9 cellular contexts compared by ENCODE assay signal in the genomic region with DNA sequence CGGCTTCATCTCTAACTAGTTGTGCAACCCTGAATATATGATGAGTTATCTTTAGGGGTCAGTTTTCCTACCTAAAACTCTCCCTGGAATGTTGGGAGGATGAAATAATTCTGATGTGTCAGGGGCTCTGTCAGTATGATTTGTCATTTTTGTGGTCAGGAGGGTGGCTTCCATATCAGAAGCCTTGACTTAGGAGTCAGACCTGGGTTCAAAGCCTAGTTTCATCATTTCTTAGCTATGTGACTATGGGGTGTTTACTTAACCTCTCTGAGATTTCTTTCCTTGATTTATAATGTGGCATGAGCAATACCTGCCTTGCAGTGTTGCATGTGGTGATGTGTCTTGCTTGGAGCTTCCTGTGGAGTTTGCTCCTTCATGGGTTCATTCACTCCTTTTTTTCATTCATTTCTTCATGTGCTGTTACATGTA.
DNase-seq lines count a peak whose midpoint lies in the region; ATAC-seq, FAIRE-seq and TF ChIP-seq lines count a peak whose summit lies in the region.
"Had no signal": no experiment of that assay in that cellular context is flagged by ENCODE, and none has a peak within 500 bp of the region (broad histone marks: within the 10 kb centered on the region; RNA-seq: fewer than 3 reads in every experiment).

No MANE protein-coding gene starts in this region.

- H3K36me3 Mint-ChIP-seq in astrocyte (ENCODE audit: low read depth, unreplicated experiment) = peaks cover 5% of the 10 kb centered on the region

- peaks cover 36% of the 10 kb centered on the region for H3K4me1 ChIP-seq in astrocyte (ENCODE audit: insufficient read depth, low read length)
- H3K4me1 ChIP-seq in mucosa of rectum (ENCODE audit: control insufficient read depth in 2 of 2, insufficient read depth in 2 of 2, low read length in 2 of 2) = peaks cover 4 to 9% of the 10 kb centered on the region in 2 donors

- DNase-seq in AG04450 (ENCODE audit: low read depth, low spot score) (no peak), HS-5 (ENCODE audit: low read depth) (peak; percentile 93), astrocyte (ENCODE audit: low read depth) (peak; percentile 90), 8988T (no peak), UCSD-AML1 (lab: John Stamatoyannopoulos, UW; ENCODE audit: unreplicated experiment) (no peak)
- DNase-seq: SHP77 treated with DMSO at 0.1 percent for 48 hours had no signal

- H3K9me3 ChIP-seq in AG04450 (ENCODE audit: control insufficient read depth, insufficient read depth, low read length) (no peaks in the 10 kb centered on the region), astrocyte (ENCODE audit: insufficient read depth, low read depth, low read length) (no peaks in the 10 kb centered on the region), mucosa of rectum (ENCODE audit: control insufficient read depth in 2 of 2, low read length in 2 of 2) (no peaks in the 10 kb centered on the region)

- FAIRE-seq in astrocyte (lab: Jason Lieb, UNC) = no peak

- peak overlapping the region; percentile 80 for H3K27ac Mint-ChIP-seq in astrocyte (ENCODE audit: unreplicated experiment)

- H3K27me3 ChIP-seq in AG04450 (ENCODE audit: control insufficient read depth, insufficient read depth, low read length) (no peaks in the 10 kb centered on the region), astrocyte (ENCODE audit: insufficient read depth, low read length) (no peaks in the 10 kb centered on the region), mucosa of rectum (ENCODE audit: control insufficient read depth in 2 of 2, insufficient read depth in 2 of 2, low read length in 2 of 2) (no peaks in the 10 kb centered on the region)

- no peak overlapping the region for H2AFZ ChIP-seq in astrocyte (ENCODE audit: low read depth, low read length)

- H3K9me3 Mint-ChIP-seq in astrocyte (ENCODE audit: unreplicated experiment) = no peaks in the 10 kb centered on the region

- H3K9ac ChIP-seq in astrocyte (ENCODE audit: low read length) (peak overlapping the region; percentile 66), mucosa of rectum (ENCODE audit: low read depth in 1 of 2, low read length in 2 of 2) (no peak overlapping the region)

- ATAC-seq in GM21529 (IDR thresholded peaks at IDR 0.05; ENCODE audit: unreplicated experiment) (no peak), GM18498 (IDR thresholded peaks at IDR 0.05; ENCODE audit: unreplicated experiment) (no peak)

- POLR2A ChIA-PET in AG04450 (lab: Yijun Ruan, JAX) = interaction anchor here (1.0 to 1.2 kb wide), 2 partner anchors 49 to 145 kb away, joined by 3 to 4 read pairs; no protein-coding TSS in a partner anchor

- H3K4me3 ChIP-seq in AG04450 (ENCODE audit: low read depth, low read length) (no peak overlapping the region), astrocyte (ENCODE audit: insufficient read depth, low read depth, low read length) (peak overlapping the region; percentile 13), mucosa of rectum (ENCODE audit: low read length in 2 of 2) (no peak overlapping the region)

- peaks cover 45% of the 10 kb centered on the region for H3K4me1 Mint-ChIP-seq in astrocyte (ENCODE audit: low read depth, unreplicated experiment)

- peak overlapping the region; percentile 75 for H3K27ac ChIP-seq in AG04450 (ENCODE audit: low read depth, low read length)
- H3K27ac ChIP-seq in astrocyte (ENCODE audit: low read depth, low read length) = peak overlapping the region; percentile 90
- H3K27ac ChIP-seq in mucosa of rectum (ENCODE audit: low read depth in 2 of 2, low read length in 2 of 2) = peak overlapping the region; percentile 44 to 60

- H4K20me1 ChIP-seq in astrocyte (ENCODE audit: insufficient read depth, low read length) = no peaks in the 10 kb centered on the region

- peak overlapping the region; percentile 72 for H3K4me2 ChIP-seq in astrocyte (ENCODE audit: low read length)

- TF ChIP-seq CTCF in AG04450 (IDR thresholded peaks at IDR 0.05; ENCODE audit: low read depth, low read length) (no peak), astrocyte (IDR thresholded peaks at IDR 0.05; ENCODE audit: insufficient read depth, low read depth, low read length) (no peak)

- peaks cover 20% of the 10 kb centered on the region for H3K79me2 ChIP-seq in astrocyte (ENCODE audit: insufficient read depth, low read length)

- H3K36me3 ChIP-seq in astrocyte (ENCODE audit: insufficient read depth, low read length) (no peaks in the 10 kb centered on the region), mucosa of rectum (ENCODE audit: control insufficient read depth in 2 of 2, insufficient read depth in 2 of 2, low read length in 2 of 2) (no peaks in the 10 kb centered on the region)

- no peaks in the 10 kb centered on the region for H3K27me3 Mint-ChIP-seq in astrocyte (ENCODE audit: low read depth, unreplicated experiment)

- CTCF ChIA-PET in AG04450 (lab: Charles Lee) = interaction anchor here (1.5 kb wide), 1 partner anchor 222 kb away, joined by 8 read pairs; no protein-coding TSS in a partner anchor

- peak overlapping the region; percentile 17 for H3K4me3 Mint-ChIP-seq in astrocyte (ENCODE audit: unreplicated experiment)

Comparison
In these comparisons a context has a peak if more than half of its experiments do, and no peak if none do; other contexts are left out.
1. DNase-seq: peak in HS-5 (single experiment) and astrocyte (single experiment); none in AG04450 (single experiment), 8988T (single experiment) and UCSD-AML1 (single experiment).
2. Peak in every context shown above with its lines, with median percentiles within 50 percentile points of each other: H3K27ac ChIP-seq.